ENCODE assay signal across 8 cellular contexts in the genomic region with DNA sequence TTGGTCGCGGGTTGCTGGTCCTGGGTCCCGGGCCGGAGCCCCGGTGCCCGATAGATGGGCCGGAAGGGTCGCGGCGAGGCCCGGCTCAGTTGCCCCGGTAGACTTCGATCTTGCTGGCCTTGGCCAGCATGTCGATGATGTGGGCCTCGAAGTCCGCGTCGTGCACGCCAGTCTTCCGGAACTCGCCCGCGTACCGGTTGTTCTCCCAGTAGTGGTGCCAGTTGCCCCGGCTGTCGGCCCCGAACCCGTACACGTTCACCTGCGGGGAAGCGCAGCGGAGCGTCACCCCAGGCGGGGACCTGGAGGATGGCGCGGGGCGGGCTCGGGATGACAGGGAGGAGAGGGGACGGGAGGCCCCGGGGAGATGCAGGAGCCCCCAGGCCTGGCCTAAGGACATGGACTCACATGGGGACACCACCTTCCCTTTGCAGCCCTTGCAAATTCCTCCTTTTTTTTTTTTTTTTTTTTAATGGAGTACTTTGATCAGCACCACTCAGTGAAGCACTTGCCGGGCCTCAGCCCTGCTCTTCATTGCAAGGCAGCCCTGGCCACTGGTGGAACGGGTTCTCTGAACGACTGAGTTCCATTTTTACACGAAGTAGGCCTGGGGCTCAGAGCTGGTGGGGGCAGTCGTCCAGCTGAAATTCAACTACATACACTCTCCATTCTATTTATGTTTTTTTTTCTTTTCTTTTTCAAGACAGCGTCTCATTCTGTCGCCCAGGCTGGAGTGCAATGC. TPM values are rescaled to one million over a fixed set of nuclear protein-coding genes. Genes with fewer than 3 reads are reported as not detected.
A peak's percentile ranks its signal among the peaks of the same experiment; 100 is the strongest.
DNase-seq lines count a peak whose midpoint lies in the region; ATAC-seq lines count a peak whose summit lies in the region.

No MANE protein-coding gene starts in this region.

- H3K27me3 ChIP-seq in iPS-20b (ENCODE audit: insufficient read depth, low read length), result no peaks in the 10 kb centered on the region

- H3K36me3 ChIP-seq in iPS-20b (ENCODE audit: insufficient read depth, low read depth, low read length), result peaks cover 17% of the 10 kb centered on the region

- peaks cover 5% of the 10 kb centered on the region for H3K36me3 Mint-ChIP-seq in activated naive CD8-positive, alpha-beta T cell

- H3K27ac Mint-ChIP-seq in activated naive CD8-positive, alpha-beta T cell, result peak overlapping the region; percentile 99

- intact Hi-C loops in Right ventricle myocardium inferior (cut with DNase I) (loop anchor here (1.0 kb wide), 2 partner anchors 58 to 73 kb away; partner anchors contain the start of genes FCSK and ST3GAL2), cardiac septum (cut with DNase I) (loop anchor here (5.0 kb wide), 1 partner anchor 51 kb away; no protein-coding TSS in a partner anchor)

- H3K4me3 ChIP-seq in iPS-20b (ENCODE audit: low read length), result peak overlapping the region; percentile 97

- H3K4me3 Mint-ChIP-seq in activated naive CD8-positive, alpha-beta T cell, result peak overlapping the region; percentile 99

- DNase-seq in Right ventricle myocardium inferior (ENCODE audit: missing footprints) (no peak), cardiac septum (ENCODE audit: low spot score) (no peak), substantia nigra (lab: John Stamatoyannopoulos, UW) (peak in 2 of 49 donors; percentile 58 to 72), NCI-H774 (lab: John Stamatoyannopoulos, UW) (no peak)
- no peak for DNase-seq in activated effector memory CD4-positive, alpha-beta T cell treated with Interleukin-2 at 50 U/mL for 16 hours

- no peaks in the 10 kb centered on the region for H3K9me3 Mint-ChIP-seq in activated naive CD8-positive, alpha-beta T cell (ENCODE audit: low read depth)

- no peaks in the 10 kb centered on the region for H3K4me1 ChIP-seq in iPS-20b (ENCODE audit: insufficient read depth, low read length)

- H3K9me3 ChIP-seq in iPS-20b (ENCODE audit: insufficient read depth, low read depth, low read length), result no peaks in the 10 kb centered on the region

- H3K9ac ChIP-seq in iPS-20b (ENCODE audit: low read depth, low read length), result peak overlapping the region; percentile 79

- H3K27ac ChIP-seq in iPS-20b (ENCODE audit: low read length) (peak overlapping the region; percentile 63), substantia nigra (ENCODE audit: low read depth, low read length, poor library complexity, severe bottlenecking) (peak overlapping the region; percentile 82)

- H3K27me3 Mint-ChIP-seq in activated naive CD8-positive, alpha-beta T cell, result no peaks in the 10 kb centered on the region

- peaks cover 15% of the 10 kb centered on the region for H3K4me1 Mint-ChIP-seq in activated naive CD8-positive, alpha-beta T cell (ENCODE audit: low read depth)

- ATAC-seq in Right ventricle myocardium inferior (peak; percentile 23), HG03457 (IDR thresholded peaks at IDR 0.05; ENCODE audit: unreplicated experiment) (no peak)

RNA-seq across cellular contexts. Expression of gene DDX19A, which starts 35.1 kb away (rescaled TPM):
- total RNA-seq in Right ventricle myocardium inferior (23.3 TPM), cardiac septum (22.2 TPM)

RNA-seq across cellular contexts. Expression of gene ST3GAL2, which starts 57.1 kb away (rescaled TPM):
- 25.6 TPM for total RNA-seq in Right ventricle myocardium inferior
- 24.2 TPM for total RNA-seq in cardiac septum
